Comparison of ENCODE assay signal across 10 cellular contexts in genomic region chr14:69613312-69614073, GRCh38. TPM values are rescaled to one million over a fixed set of nuclear protein-coding genes. Genes with fewer than 3 reads are reported as not detected.
DNase-seq lines count a peak whose midpoint lies in the region; ATAC-seq and TF ChIP-seq lines count a peak whose summit lies in the region.
"Had no signal": no experiment of that assay in that cellular context is flagged by ENCODE, and none has a peak within 500 bp of the region (broad histone marks: within the 10 kb centered on the region; RNA-seq: fewer than 3 reads in every experiment).

No MANE protein-coding gene starts in this region.

- no TSS peak for BruUV-seq in PC-9 (replicated peaks; lab: Mats Ljungman, UMichigan)

- H3K4me1 ChIP-seq in PC-9 (replicated peaks; ENCODE audit: insufficient read depth) (peaks cover 17% of the 10 kb centered on the region), psoas muscle (peaks cover 66% of the 10 kb centered on the region)

- H3K4me3 ChIP-seq in PC-9 = no peak overlapping the region; the same call in 1 of the 2 replicates
- H3K4me3 ChIP-seq in psoas muscle = peak overlapping the region; percentile 83

- H3K9me3 ChIP-seq in PC-9 (ENCODE audit: insufficient read depth, low read depth) (no peaks in the 10 kb centered on the region), psoas muscle (no peaks in the 10 kb centered on the region)

- H3K36me3 ChIP-seq in PC-9 (ENCODE audit: low read depth) (no peaks in the 10 kb centered on the region), psoas muscle (ENCODE audit: insufficient read depth in 1 of 2, low read depth in 1 of 2) (peaks cover 0 to 2% of the 10 kb centered on the region in 2 donors)

- 64 to 81% (median 78%) methylated on average over 4 of the region's 4 CpGs for WGBS in psoas muscle, 3 donors

- no peaks in the 10 kb centered on the region for H4K20me1 ChIP-seq in PC-9 (ENCODE audit: insufficient read depth)

- intact Hi-C loops in PC-9 (cut with micrococcal nuclease; ENCODE audit: unreplicated experiment) (loop anchor here (2.0 kb wide), 2 partner anchors 17 to 103 kb away; no protein-coding TSS in a partner anchor), psoas muscle (cut with DNase I) (loop anchor here in 1 of 2 donors (5.0 kb wide), 2 partner anchors 34 to 99 kb away; no protein-coding TSS in a partner anchor)

- no peak for TF ChIP-seq CTCF in PC-9 (conservative IDR thresholded peaks at IDR 0.05)
- no peak for TF ChIP-seq CTCF in psoas muscle (IDR thresholded peaks at IDR 0.05)

- peak overlapping the region; percentile 87 for H3K4me2 ChIP-seq in PC-9

- H3F3A ChIP-seq in PC-9 (ENCODE audit: insufficient read depth, low read depth) = peaks cover 8% of the 10 kb centered on the region; the same call in 1 of the 2 replicates

- CTCF ChIA-PET in PC-9 (lab: Charles Lee) = no interaction called here

- ATAC-seq in psoas muscle = no peak
- ATAC-seq in GM21723 (IDR thresholded peaks at IDR 0.05; ENCODE audit: unreplicated experiment) = no peak
- ATAC-seq: sciatic nerve had no signal

- no peak overlapping the region for H2AFZ ChIP-seq in PC-9

- in situ Hi-C loops in G401 (cut with HindIII; ENCODE audit: low sequenced_read_pairs) = no loop called here

- no peaks in the 10 kb centered on the region for H3K27me3 ChIP-seq in PC-9 (ENCODE audit: insufficient read depth, low read depth)
- no peaks in the 10 kb centered on the region for H3K27me3 ChIP-seq in psoas muscle (ENCODE audit: insufficient read depth in 3 of 3, low read length in 2 of 3)

- peaks cover 12% of the 10 kb centered on the region; the same call in 1 of the 2 replicates for H3K79me2 ChIP-seq in PC-9 (ENCODE audit: low read depth)

- H3K27ac ChIP-seq in PC-9 = no peak overlapping the region
- H3K27ac ChIP-seq in epithelial cell of prostate = peak overlapping the region; percentile 83
- H3K27ac ChIP-seq in psoas muscle = peak overlapping the region; percentile 97

- DNase-seq in G401 (ENCODE audit: low spot score) = peak; percentile 47
- no peak for DNase-seq in PC-9
- no peak for DNase-seq in epithelial cell of prostate (ENCODE audit: low read depth, low spot score)
- DNase-seq in psoas muscle = no peak
- no peak for DNase-seq in NCI-H1417 treated with DMSO at 0.1 percent for 48 hours (lab: John Stamatoyannopoulos, UW)
- no peak for DNase-seq in ecto neural progenitor cell (ENCODE audit: low spot score)
- DNase-seq in NCI-H1694 (lab: John Stamatoyannopoulos, UW) = no peak
- DNase-seq: activated gamma-delta T cell treated with Interleukin-2 at 50 U/mL for 16 hours had no signal

- POLR2A ChIA-PET in PC-9 (lab: Charles Lee; ENCODE audit: unreplicated experiment) = interaction anchor here (0.5 kb wide), 1 partner anchor 59 kb away, joined by 5 read pairs; no protein-coding TSS in a partner anchor

- H3K9me2 ChIP-seq in PC-9 (ENCODE audit: insufficient read depth) = no peaks in the 10 kb centered on the region

RNA-seq across cellular contexts. Expression of gene SUSD6, which starts 2.1 kb away (rescaled TPM):
- total RNA-seq in G401 (2014; rRNA removed; shearing (Covaris generic)) = 1.4 and 1.5 TPM in 2 replicates
- 24.1 and 43.3 TPM in 2 replicates for total RNA-seq in PC-9 (2021)
- total RNA-seq in psoas muscle = 10 to 100 TPM; 14.9 to 23.4 (median 22.4) TPM
- polyA plus RNA-seq in psoas muscle = 10 to 100 TPM in 2 of 3 donors, 1 to 10 TPM in 1; 6.9 to 13.3 (median 11.7) TPM

RNA-seq across cellular contexts. Expression of gene CCDC177, which starts 38.8 kb away (rescaled TPM):
- 0.75 TPM in 1 of 2 replicates, not detected in the other for total RNA-seq in G401 (2014; rRNA removed; shearing (Covaris generic))
- total RNA-seq in PC-9 (2021) (not detected in 2 replicates), psoas muscle (not detected)
- not detected for polyA plus RNA-seq in psoas muscle
- total RNA-seq: sciatic nerve had no signal
